2 cellular contexts compared by ENCODE assay signal in genomic region chr1:942411-942821, GRCh38.
TF ChIP-seq lines count a peak whose summit lies in the region.

No MANE protein-coding gene starts in this region.

TF ChIP-seq in HEK293, 187 proteins besides CTCF, POLR2A, EP300 and RAD21:
- TF ChIP-seq GLI2 (tag by site-specific recombination; IDR thresholded peaks at IDR 0.05; ENCODE audit: borderline replicate concordance, low read depth): no peak
- TF ChIP-seq HOXD13 (CRISPR knock-in tag; IDR thresholded peaks at IDR 0.05; ENCODE audit: borderline replicate concordance): no peak
- peak; percentile 80 for TF ChIP-seq OSR2 (tag by site-specific recombination; IDR thresholded peaks at IDR 0.05)
- no peak for TF ChIP-seq KLF16 (tag by site-specific recombination; IDR thresholded peaks at IDR 0.05)
- TF ChIP-seq ZFP69B (tag by site-specific recombination; IDR thresholded peaks at IDR 0.05): no peak
- TF ChIP-seq ZBTB48 (tag by site-specific recombination; IDR thresholded peaks at IDR 0.05): no peak

TF ChIP-seq in GM12878, 131 proteins besides CTCF, POLR2A, EP300 and RAD21:
- TF ChIP-seq ATF3 (IDR thresholded peaks at IDR 0.05; ENCODE audit: borderline replicate concordance, extremely low read depth, low read depth, low read length) (no peak), EZH2 (IDR thresholded peaks at IDR 0.05; ENCODE audit: borderline replicate concordance, control insufficient read depth, low read depth, low read length) (no peak), YY1 (IDR thresholded peaks at IDR 0.05; ENCODE audit: low read depth, low read length) (no peak), RB1 (IDR thresholded peaks at IDR 0.05; ENCODE audit: borderline replicate concordance) (no peak), GABPA (IDR thresholded peaks at IDR 0.05; ENCODE audit: low read depth) (no peak), MAX (IDR thresholded peaks at IDR 0.05; ENCODE audit: low read depth, low read length) (no peak)
